ENCODE assay signal across 15 cellular contexts in the genomic region with DNA sequence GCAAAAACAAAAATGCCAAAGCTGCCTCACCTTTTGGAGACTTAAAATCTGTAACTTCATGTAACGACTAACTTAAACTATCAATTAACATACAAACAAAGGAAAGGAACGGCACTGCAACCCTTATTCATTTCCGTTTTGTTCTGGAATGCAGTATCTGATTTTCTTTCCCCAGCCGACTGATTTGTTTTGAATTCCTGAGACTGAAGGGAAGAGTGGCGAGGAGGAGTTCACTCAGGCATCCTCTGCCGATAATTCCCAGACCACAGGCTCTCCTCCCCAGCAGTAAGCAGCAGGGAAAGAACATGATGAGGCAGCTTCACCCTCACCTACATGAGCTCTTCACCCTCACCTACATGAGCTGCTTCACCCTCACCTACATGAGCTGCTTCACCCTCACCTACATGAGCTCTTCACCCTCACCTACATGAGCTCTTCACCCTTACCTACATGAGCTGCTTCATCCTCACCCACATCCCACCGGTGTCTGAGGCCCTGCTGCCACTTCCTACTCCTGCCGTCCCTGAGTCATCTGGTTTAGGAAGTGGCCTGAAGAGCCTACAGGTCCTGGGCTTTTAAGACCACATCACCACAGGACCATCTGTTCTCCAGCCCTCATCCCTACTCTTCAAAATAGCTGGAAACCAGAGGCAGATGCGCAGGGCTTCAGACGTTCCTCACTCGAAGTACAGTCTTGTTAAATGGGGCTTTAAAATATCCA.
DNase-seq lines count a peak whose midpoint lies in the region; ATAC-seq and TF ChIP-seq lines count a peak whose summit lies in the region.
"Had no signal": no experiment of that assay in that cellular context is flagged by ENCODE, and none has a peak within 500 bp of the region (broad histone marks: within the 10 kb centered on the region; RNA-seq: fewer than 3 reads in every experiment).

No MANE protein-coding gene starts in this region.

- H3K79me2 ChIP-seq in mammary epithelial cell (ENCODE audit: insufficient read depth, low read length) = no peaks in the 10 kb centered on the region
- H3K79me2 ChIP-seq: parathyroid adenoma had no signal

- ATAC-seq in stimulated activated memory B cell treated with anti-CD40 and anti-IgM and Interleukin-4, amounts not matched to agents 10 μg/mL and 1 μg/mL and 100 μg/mL, for 72 hours = no peak
- ATAC-seq: heart right ventricle had no signal

- H3K4me2 ChIP-seq in mammary epithelial cell (ENCODE audit: insufficient read depth, low read depth, low read length) = no peak overlapping the region

- no peaks in the 10 kb centered on the region for H3K27me3 ChIP-seq in mammary epithelial cell (ENCODE audit: insufficient read depth, low read length)
- H3K27me3 ChIP-seq in CD4-positive, alpha-beta memory T cell (ENCODE audit: insufficient read depth, low read length) = no peaks in the 10 kb centered on the region
- H3K27me3 ChIP-seq: heart right ventricle, vagina had no signal

- no peak overlapping the region for H2AFZ ChIP-seq in mammary epithelial cell (ENCODE audit: low read depth, low read length)
- H2AFZ ChIP-seq: parathyroid adenoma had no signal

- no peaks in the 10 kb centered on the region for H3K9me3 Mint-ChIP-seq in MCF 10A (ENCODE audit: unreplicated experiment)
- no peaks in the 10 kb centered on the region for H3K9me3 Mint-ChIP-seq in stimulated activated memory B cell treated with anti-CD40 and anti-IgM and Interleukin-4, amounts not matched to agents 10 μg/mL and 1 μg/mL and 100 μg/mL, for 72 hours
- H3K9me3 Mint-ChIP-seq in CD4-positive, alpha-beta memory T cell = peaks cover 0 to 1% (median 0%) of the 10 kb centered on the region in 8 donors

- BruUV-seq in MCF 10A (replicated peaks; lab: Mats Ljungman, UMichigan) (no TSS peak), mammary epithelial cell (replicated peaks; lab: Mats Ljungman, UMichigan) (no TSS peak)

- H3K4me1 Mint-ChIP-seq in MCF 10A (ENCODE audit: insufficient read depth, unreplicated experiment) = no peaks in the 10 kb centered on the region
- peaks cover 12% of the 10 kb centered on the region for H3K4me1 Mint-ChIP-seq in stimulated activated memory B cell treated with anti-CD40 and anti-IgM and Interleukin-4, amounts not matched to agents 10 μg/mL and 1 μg/mL and 100 μg/mL, for 72 hours
- peaks cover 0 to 1% (median 0%) of the 10 kb centered on the region in 4 donors for H3K4me1 Mint-ChIP-seq in CD4-positive, alpha-beta memory T cell

- no peak overlapping the region for H3K4me3 ChIP-seq in mammary epithelial cell (replicated peaks in 1 of 3; ENCODE audit: insufficient read depth in 1 of 3, low read depth in 2 of 3, low read length in 3 of 3)
- H3K4me3 ChIP-seq in CD4-positive, alpha-beta memory T cell (ENCODE audit: low read length in 2 of 2) = no peak overlapping the region
- H3K4me3 ChIP-seq: heart right ventricle, vagina had no signal

- H3K9ac ChIP-seq in mammary epithelial cell (ENCODE audit: insufficient read depth, low read length) = no peak overlapping the region
- H3K9ac ChIP-seq: parathyroid adenoma had no signal

- 87% methylated on average over 11 of the region's 11 CpGs for WGBS in mammary epithelial cell (ENCODE audit: low coverage, missing lambda C conversion rate)

- intact Hi-C loops in MCF 10A (cut with micrococcal nuclease) (no loop called here), mammary epithelial cell (cut with micrococcal nuclease) (no loop called here)
- intact Hi-C loops in CD4-positive, alpha-beta memory T cell (cut with micrococcal nuclease) = no loop called here

- H4K20me1 ChIP-seq in mammary epithelial cell (ENCODE audit: insufficient read depth, low read length) = no peaks in the 10 kb centered on the region

- DNase-seq in MCF 10A (ENCODE audit: unreplicated experiment) = no peak
- DNase-seq in mammary epithelial cell = no peak
- peak; percentile 95 for DNase-seq in amniotic epithelial cell (ENCODE audit: low read depth)
- peak; percentile 93 for DNase-seq in kidney glomerular epithelial cell (lab: John Stamatoyannopoulos, UW)
- no peak for DNase-seq in DMS53 (lab: John Stamatoyannopoulos, UW)
- DNase-seq in CD4-positive, alpha-beta memory T cell = no peak
- no peak for DNase-seq in GM19238 (ENCODE audit: insufficient read length, low spot score)
- DNase-seq: GDM1, heart right ventricle, NCI-H1417, SHP77 treated with DMSO at 0.1 percent for 48 hours had no signal

- dilution Hi-C loops in mammary epithelial cell (cut with HindIII; ENCODE audit: low sequenced_read_pairs) = no loop called here

- H3K27ac ChIP-seq in mammary epithelial cell (ENCODE audit: insufficient read depth, low read depth, low read length) = no peak overlapping the region
- no peak overlapping the region for H3K27ac ChIP-seq in CD4-positive, alpha-beta memory T cell (ENCODE audit: low read depth, low read length)
- H3K27ac ChIP-seq: parathyroid adenoma, vagina, VCaP had no signal

- H3K27me3 Mint-ChIP-seq in MCF 10A (ENCODE audit: insufficient read depth, unreplicated experiment) = no peaks in the 10 kb centered on the region
- H3K27me3 Mint-ChIP-seq in stimulated activated memory B cell treated with anti-CD40 and anti-IgM and Interleukin-4, amounts not matched to agents 10 μg/mL and 1 μg/mL and 100 μg/mL, for 72 hours = no peaks in the 10 kb centered on the region
- no peaks in the 10 kb centered on the region for H3K27me3 Mint-ChIP-seq in CD4-positive, alpha-beta memory T cell

- POLR2A ChIA-PET in MCF 10A (lab: Yijun Ruan, JAX) = no interaction called here
- POLR2A ChIA-PET in CD4-positive, alpha-beta memory T cell (lab: Charles Lee; ENCODE audit: partially characterized antibody) = no interaction called here

- CTCF ChIA-PET in MCF 10A (lab: Yijun Ruan, JAX) (no interaction called here), mammary epithelial cell (lab: Charles Lee; ENCODE audit: low non-redundant PET) (no interaction called here)
- CTCF ChIA-PET in CD4-positive, alpha-beta memory T cell (lab: Charles Lee; ENCODE audit: partially characterized antibody) = no interaction called here

- H3K36me3 Mint-ChIP-seq in MCF 10A (ENCODE audit: insufficient read depth, unreplicated experiment) = peaks cover 37% of the 10 kb centered on the region
- H3K36me3 Mint-ChIP-seq in stimulated activated memory B cell treated with anti-CD40 and anti-IgM and Interleukin-4, amounts not matched to agents 10 μg/mL and 1 μg/mL and 100 μg/mL, for 72 hours = peaks cover 66% of the 10 kb centered on the region
- H3K36me3 Mint-ChIP-seq in CD4-positive, alpha-beta memory T cell = peaks cover 31 to 47% of the 10 kb centered on the region in 2 donors

- H3K27ac Mint-ChIP-seq in MCF 10A (ENCODE audit: low read depth, unreplicated experiment) = peak overlapping the region; percentile 10
- no peak overlapping the region for H3K27ac Mint-ChIP-seq in stimulated activated memory B cell treated with anti-CD40 and anti-IgM and Interleukin-4, amounts not matched to agents 10 μg/mL and 1 μg/mL and 100 μg/mL, for 72 hours
- H3K27ac Mint-ChIP-seq in CD4-positive, alpha-beta memory T cell = peak overlapping the region in 3 of 7 donors; percentile 9 to 55 (median 27)

- in situ Hi-C loops in mammary epithelial cell (cut with MboI; ENCODE audit: low sequenced_read_pairs in 2 of 2) = no loop called here

- H3K4me1 ChIP-seq in mammary epithelial cell (ENCODE audit: insufficient read depth, low read length) = no peaks in the 10 kb centered on the region
- no peaks in the 10 kb centered on the region for H3K4me1 ChIP-seq in CD4-positive, alpha-beta memory T cell (ENCODE audit: insufficient read depth, low read length)
- H3K4me1 ChIP-seq: parathyroid adenoma, vagina had no signal

- H3K36me3 ChIP-seq in mammary epithelial cell (ENCODE audit: insufficient read depth, low read length) = peaks cover 7% of the 10 kb centered on the region
- H3K36me3 ChIP-seq in CD4-positive, alpha-beta memory T cell (ENCODE audit: insufficient read depth, low read length) = peaks cover 16% of the 10 kb centered on the region

- no peaks in the 10 kb centered on the region for H3K9me3 ChIP-seq in mammary epithelial cell (replicated peaks; ENCODE audit: insufficient read depth, low read length)
- H3K9me3 ChIP-seq in CD4-positive, alpha-beta memory T cell (ENCODE audit: control insufficient read depth in 1 of 2, low read length in 2 of 2) = no peaks in the 10 kb centered on the region
- H3K9me3 ChIP-seq: heart right ventricle, vagina had no signal

- no peak for TF ChIP-seq CTCF in MCF 10A (IDR thresholded peaks at IDR 0.05; ENCODE audit: unreplicated experiment)
- no peak for TF ChIP-seq CTCF in mammary epithelial cell (conservative IDR thresholded peaks at IDR 0.05 in 1 of 2, IDR thresholded peaks at IDR 0.05 in 1 of 2; ENCODE audit: extremely low read depth in 1 of 2, insufficient read depth in 1 of 2, low read depth in 1 of 2, low read length in 2 of 2)

- no peak overlapping the region for H3K4me3 Mint-ChIP-seq in MCF 10A (ENCODE audit: unreplicated experiment)
- no peak overlapping the region for H3K4me3 Mint-ChIP-seq in stimulated activated memory B cell treated with anti-CD40 and anti-IgM and Interleukin-4, amounts not matched to agents 10 μg/mL and 1 μg/mL and 100 μg/mL, for 72 hours
- no peak overlapping the region for H3K4me3 Mint-ChIP-seq in CD4-positive, alpha-beta memory T cell

Comparison
In these comparisons a context has a peak if more than half of its experiments do, and no peak if none do; other contexts are left out.
1. DNase-seq: peak in amniotic epithelial cell (single experiment) and kidney glomerular epithelial cell (single experiment); none in MCF 10A (single experiment), mammary epithelial cell (single experiment), DMS53 (single experiment), CD4-positive, alpha-beta memory T cell (0 of 5) and GM19238 (single experiment).